ENCODE assay signal across 15 cellular contexts in the genomic region with DNA sequence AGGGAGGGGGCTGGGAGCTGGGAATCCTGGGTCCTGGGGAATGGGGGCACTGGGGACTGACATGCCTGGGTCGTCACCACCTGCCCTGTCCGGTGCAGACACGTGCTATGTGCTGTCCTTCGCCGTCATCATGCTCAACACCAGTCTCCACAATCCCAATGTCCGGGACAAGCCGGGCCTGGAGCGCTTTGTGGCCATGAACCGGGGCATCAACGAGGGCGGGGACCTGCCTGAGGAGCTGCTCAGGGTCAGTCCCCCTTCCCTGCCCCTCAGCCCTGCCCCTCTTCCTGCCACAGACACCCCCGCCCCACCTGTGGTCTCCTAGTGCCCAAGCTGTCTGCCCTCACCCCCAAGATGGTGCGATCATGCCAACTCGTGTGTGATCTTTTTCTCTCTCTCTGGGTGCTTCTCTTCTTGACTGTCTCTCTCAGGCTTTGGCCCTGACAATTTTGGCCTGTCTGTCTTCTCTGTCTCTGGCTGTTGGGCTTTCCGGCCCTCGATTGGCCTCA. TPM values are rescaled to one million over a fixed set of nuclear protein-coding genes. Genes with fewer than 3 reads are reported as not detected.
DNase-seq lines count a peak whose midpoint lies in the region; ATAC-seq and TF ChIP-seq lines count a peak whose summit lies in the region.
"Had no signal": no experiment of that assay in that cellular context is flagged by ENCODE, and none has a peak within 500 bp of the region (broad histone marks: within the 10 kb centered on the region; RNA-seq: fewer than 3 reads in every experiment).

No MANE protein-coding gene starts in this region.

- peaks cover 25% of the 10 kb centered on the region for H3K36me3 Mint-ChIP-seq in activated CD4-positive, alpha-beta T cell treated with anti-CD3 and anti-CD28 coated beads, Interleukin-2, amount 10 ng/mL, durations not matched to agents 7 days and 5 days (ENCODE audit: low read depth)
- H3K36me3 Mint-ChIP-seq in WTC11 (peaks cover 53% of the 10 kb centered on the region), natural killer cell (no peaks in the 10 kb centered on the region), Calu3 (ENCODE audit: insufficient read depth, unreplicated experiment) (peaks cover 76% of the 10 kb centered on the region)
- H3K36me3 Mint-ChIP-seq in stimulated activated naive B cell treated with anti-CD40 and anti-IgM and Interleukin-4, amounts not matched to agents 10 μg/mL and 1 μg/mL and 100 μg/mL, for 72 hours = peaks cover 39 to 48% of the 10 kb centered on the region in 2 donors

- BruUV-seq in Calu3 (replicated peaks; lab: Mats Ljungman, UMichigan) = no TSS peak

- no peaks in the 10 kb centered on the region for H3K27me3 Mint-ChIP-seq in activated CD4-positive, alpha-beta T cell treated with anti-CD3 and anti-CD28 coated beads, Interleukin-2, amount 10 ng/mL, durations not matched to agents 7 days and 5 days
- H3K27me3 Mint-ChIP-seq in WTC11 (ENCODE audit: low read depth) (no peaks in the 10 kb centered on the region), natural killer cell (ENCODE audit: low read depth in 2 of 2) (no peaks in the 10 kb centered on the region), Calu3 (ENCODE audit: unreplicated experiment) (no peaks in the 10 kb centered on the region)
- H3K27me3 Mint-ChIP-seq in stimulated activated naive B cell treated with anti-CD40 and anti-IgM and Interleukin-4, amounts not matched to agents 10 μg/mL and 1 μg/mL and 100 μg/mL, for 72 hours = no peaks in the 10 kb centered on the region

- TF ChIP-seq CTCF in WTC11 (IDR thresholded peaks at IDR 0.05) = no peak
- TF ChIP-seq CTCF in natural killer cell (IDR thresholded peaks at IDR 0.05) = no peak
- no peak for TF ChIP-seq CTCF in Calu3 (IDR thresholded peaks at IDR 0.05; ENCODE audit: unreplicated experiment)

- intact Hi-C loops in natural killer cell (cut with micrococcal nuclease) (no loop called here), Calu3 (cut with micrococcal nuclease; ENCODE audit: unreplicated experiment) (no loop called here)

- no peak overlapping the region for H3K4me3 Mint-ChIP-seq in activated CD4-positive, alpha-beta T cell treated with anti-CD3 and anti-CD28 coated beads, Interleukin-2, amount 10 ng/mL, durations not matched to agents 7 days and 5 days
- no peak overlapping the region for H3K4me3 Mint-ChIP-seq in WTC11
- peak overlapping the region; percentile 72 for H3K4me3 Mint-ChIP-seq in natural killer cell
- H3K4me3 Mint-ChIP-seq in stimulated activated naive B cell treated with anti-CD40 and anti-IgM and Interleukin-4, amounts not matched to agents 10 μg/mL and 1 μg/mL and 100 μg/mL, for 72 hours = no peak overlapping the region
- no peak overlapping the region for H3K4me3 Mint-ChIP-seq in Calu3 (ENCODE audit: low read depth, unreplicated experiment)

- H3K9me3 Mint-ChIP-seq in activated CD4-positive, alpha-beta T cell treated with anti-CD3 and anti-CD28 coated beads, Interleukin-2, amount 10 ng/mL, durations not matched to agents 7 days and 5 days = no peaks in the 10 kb centered on the region
- H3K9me3 Mint-ChIP-seq in WTC11 (no peaks in the 10 kb centered on the region), natural killer cell (no peaks in the 10 kb centered on the region), Calu3 (ENCODE audit: low read depth, unreplicated experiment) (no peaks in the 10 kb centered on the region)
- no peaks in the 10 kb centered on the region for H3K9me3 Mint-ChIP-seq in stimulated activated naive B cell treated with anti-CD40 and anti-IgM and Interleukin-4, amounts not matched to agents 10 μg/mL and 1 μg/mL and 100 μg/mL, for 72 hours

- POLR2A ChIA-PET in activated CD4-positive, alpha-beta T cell treated with anti-CD3 and anti-CD28 coated beads, Interleukin-2, amount 10 ng/mL, durations not matched to agents 7 days and 5 days (lab: Charles Lee) = no interaction called here
- POLR2A ChIA-PET in WTC11 (lab: Charles Lee) = no interaction called here

- DNase-seq in activated CD4-positive, alpha-beta T cell treated with anti-CD3 and anti-CD28 coated beads, Interleukin-2, amount 10 ng/mL, durations not matched to agents 7 days and 5 days = no peak
- no peak for DNase-seq in activated CD4-positive, alpha-beta T cell treated with anti-CD3 and anti-CD28 coated beads, Interleukin-2, amount 50 U/mL, for 1 hour
- DNase-seq in WTC11 (ENCODE audit: low spot score) (no peak), natural killer cell (peak; percentile 48), Calu3 (no peak), NCI-H82 treated with DMSO at 0.1 percent for 48 hours (lab: John Stamatoyannopoulos, UW; ENCODE audit: unreplicated experiment) (no peak)
- DNase-seq in stimulated activated naive B cell treated with anti-CD40 and anti-IgM and Interleukin-4, amounts not matched to agents 10 μg/mL and 1 μg/mL and 100 μg/mL, for 72 hours = no peak
- DNase-seq: 8988T, Kasumi-1, NCI-H1417 treated with DMSO at 0.1 percent for 48 hours, NCI-H2029 treated with DMSO at 0.1 percent for 48 hours, NCI-H510A treated with DMSO at 0.1 percent for 48 hours had no signal

- H3K4me1 Mint-ChIP-seq in activated CD4-positive, alpha-beta T cell treated with anti-CD3 and anti-CD28 coated beads, Interleukin-2, amount 10 ng/mL, durations not matched to agents 7 days and 5 days = peaks cover 15% of the 10 kb centered on the region
- H3K4me1 Mint-ChIP-seq in WTC11 (no peaks in the 10 kb centered on the region; the same call in 1 of the 2 replicates), natural killer cell (peaks cover 14 to 52% of the 10 kb centered on the region in 2 donors), Calu3 (ENCODE audit: low read depth, unreplicated experiment) (peaks cover 11% of the 10 kb centered on the region)
- H3K4me1 Mint-ChIP-seq in stimulated activated naive B cell treated with anti-CD40 and anti-IgM and Interleukin-4, amounts not matched to agents 10 μg/mL and 1 μg/mL and 100 μg/mL, for 72 hours = peaks cover 8 to 33% of the 10 kb centered on the region in 2 donors

- ATAC-seq in WTC11 (no peak), natural killer cell (peak; percentile 61 to 67 (median 65)), GM19324 (IDR thresholded peaks at IDR 0.05; ENCODE audit: low FRiP score, unreplicated experiment) (no peak)
- no peak for ATAC-seq in stimulated activated naive B cell treated with anti-CD40 and anti-IgM and Interleukin-4, amounts not matched to agents 10 μg/mL and 1 μg/mL and 100 μg/mL, for 72 hours (replicated peaks)

- H3K27ac Mint-ChIP-seq in activated CD4-positive, alpha-beta T cell treated with anti-CD3 and anti-CD28 coated beads, Interleukin-2, amount 10 ng/mL, durations not matched to agents 7 days and 5 days = peak overlapping the region; percentile 41
- peak overlapping the region; percentile 90 for H3K27ac Mint-ChIP-seq in WTC11
- peak overlapping the region; percentile 65 to 87 for H3K27ac Mint-ChIP-seq in natural killer cell
- peak overlapping the region; percentile 53 for H3K27ac Mint-ChIP-seq in stimulated activated naive B cell treated with anti-CD40 and anti-IgM and Interleukin-4, amounts not matched to agents 10 μg/mL and 1 μg/mL and 100 μg/mL, for 72 hours
- no peak overlapping the region for H3K27ac Mint-ChIP-seq in Calu3 (ENCODE audit: unreplicated experiment)

- CTCF ChIA-PET in activated CD4-positive, alpha-beta T cell treated with anti-CD3 and anti-CD28 coated beads, Interleukin-2, amount 10 ng/mL, durations not matched to agents 7 days and 5 days (lab: Charles Lee) = interaction anchor here (0.7 to 0.8 kb wide), 2 partner anchors 15 to 16 kb away, joined by 3 read pairs; no protein-coding TSS in a partner anchor
- CTCF ChIA-PET in WTC11 (lab: Charles Lee) (no interaction called here), Calu3 (lab: Charles Lee) (no interaction called here)

TF ChIP-seq in WTC11, 78 proteins besides CTCF, POLR2A, EP300 and RAD21:
- TF ChIP-seq, protein P1, sequence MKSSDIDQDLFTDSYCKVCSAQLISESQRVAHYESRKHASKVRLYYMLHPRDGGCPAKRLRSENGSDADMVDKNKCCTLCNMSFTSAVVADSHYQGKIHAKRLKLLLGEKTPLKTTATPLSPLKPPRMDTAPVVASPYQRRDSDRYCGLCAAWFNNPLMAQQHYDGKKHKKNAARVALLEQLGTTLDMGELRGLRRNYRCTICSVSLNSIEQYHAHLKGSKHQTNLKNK (CRISPR knock-in tag; IDR thresholded peaks at IDR 0.05) = no peak
- no peak for TF ChIP-seq FOXK1 (CRISPR knock-in tag; IDR thresholded peaks at IDR 0.05)
- TF ChIP-seq, protein P2, sequence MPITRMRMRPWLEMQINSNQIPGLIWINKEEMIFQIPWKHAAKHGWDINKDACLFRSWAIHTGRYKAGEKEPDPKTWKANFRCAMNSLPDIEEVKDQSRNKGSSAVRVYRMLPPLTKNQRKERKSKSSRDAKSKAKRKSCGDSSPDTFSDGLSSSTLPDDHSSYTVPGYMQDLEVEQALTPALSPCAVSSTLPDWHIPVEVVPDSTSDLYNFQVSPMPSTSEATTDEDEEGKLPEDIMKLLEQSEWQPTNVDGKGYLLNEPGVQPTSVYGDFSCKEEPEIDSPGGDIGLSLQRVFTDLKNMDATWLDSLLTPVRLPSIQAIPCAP (CRISPR knock-in tag; IDR thresholded peaks at IDR 0.05) = no peak

RNA-seq across cellular contexts. Expression of a gene that starts 5.0 kb away (rescaled TPM):
- 10 to 100 TPM; 43.2 to 50.7 TPM for total RNA-seq in activated CD4-positive, alpha-beta T cell treated with anti-CD3 and anti-CD28 coated beads, Interleukin-2, amount 10 ng/mL, durations not matched to agents 7 days and 5 days
- 70.4 to 72.6 TPM (median 71.9 TPM) in 3 replicates for total RNA-seq in WTC11 (2021)
- 10 to 100 TPM; 38.5 to 44.1 (median 39.2) TPM for total RNA-seq in natural killer cell
- total RNA-seq in Calu3 (2022) = 98.1 and 109 TPM in 2 replicates

RNA-seq across cellular contexts. Expression of a gene that starts 18.8 kb away (rescaled TPM):
- total RNA-seq in activated CD4-positive, alpha-beta T cell treated with anti-CD3 and anti-CD28 coated beads, Interleukin-2, amount 10 ng/mL, durations not matched to agents 7 days and 5 days = 1 to 10 TPM in 1 of 2 experiments, under 1 TPM in 1; 0.87 to 1.0 TPM
- 1.1 to 1.4 TPM (median 1.1 TPM) in 3 replicates for total RNA-seq in WTC11 (2021)
- 1 to 10 TPM in 1 of 3 donors, under 1 TPM in 2; 0.77 to 1.2 (median 0.85) TPM for total RNA-seq in natural killer cell
- 9.6 and 9.9 TPM in 2 replicates for total RNA-seq in Calu3 (2022)

RNA-seq across cellular contexts. Expression of a gene that starts 28.4 kb away (rescaled TPM):
- total RNA-seq in activated CD4-positive, alpha-beta T cell treated with anti-CD3 and anti-CD28 coated beads, Interleukin-2, amount 10 ng/mL, durations not matched to agents 7 days and 5 days = 10 to 100 TPM; 31.0 to 35.2 TPM
- total RNA-seq in WTC11 (2021) = 59.8 to 67.2 TPM (median 61.6 TPM) in 3 replicates
- 10 to 100 TPM; 14.2 to 29.0 (median 16.7) TPM for total RNA-seq in natural killer cell
- 75.0 and 76.7 TPM in 2 replicates for total RNA-seq in Calu3 (2022)

RNA-seq across cellular contexts. Expression of a gene that starts 37.5 kb away (rescaled TPM):
- 1 to 10 TPM; 3.7 to 5.1 TPM for total RNA-seq in activated CD4-positive, alpha-beta T cell treated with anti-CD3 and anti-CD28 coated beads, Interleukin-2, amount 10 ng/mL, durations not matched to agents 7 days and 5 days
- total RNA-seq in WTC11 (2021) (15.9 to 19.4 TPM (median 19.1 TPM) in 3 replicates), natural killer cell (1 to 10 TPM in 2 of 3 donors, under 1 TPM in 1; 0.64 to 2.9 (median 1.9) TPM), Calu3 (2022) (1.0 and 2.4 TPM in 2 replicates)
- total RNA-seq: H4, SK-MEL-5 had no signal

Comparison
In these comparisons a context has a peak if more than half of its experiments do, and no peak if none do; other contexts are left out.
1. ATAC-seq: peak in natural killer cell (3 of 3); none in WTC11 (single experiment), stimulated activated naive B cell treated with anti-CD40 and anti-IgM and Interleukin-4, amounts not matched to agents 10 μg/mL and 1 μg/mL and 100 μg/mL, for 72 hours (0 of 2) and GM19324 (single experiment).